17 cellular contexts compared by ENCODE assay signal in genomic region chr10:112365451-112365850, GRCh38. TPM values are rescaled to one million over a fixed set of nuclear protein-coding genes. Genes with fewer than 3 reads are reported as not detected.
DNase-seq lines count a peak whose midpoint lies in the region; ATAC-seq and TF ChIP-seq lines count a peak whose summit lies in the region.
"Had no signal": no experiment of that assay in that cellular context is flagged by ENCODE, and none has a peak within 500 bp of the region (broad histone marks: within the 10 kb centered on the region; RNA-seq: fewer than 3 reads in every experiment).

No MANE protein-coding gene starts in this region.

- H4K20me1 ChIP-seq in SK-N-SH (ENCODE audit: insufficient read depth), result no peaks in the 10 kb centered on the region
- H4K20me1 ChIP-seq: BLaER1 had no signal

- POLR2A ChIA-PET in SK-N-SH (lab: Yijun Ruan, JAX), result no interaction called here

- TF ChIP-seq CTCF in right atrium auricular region (IDR thresholded peaks at IDR 0.05), result no peak
- TF ChIP-seq CTCF in right lobe of liver (IDR thresholded peaks at IDR 0.05), result no peak
- no peak for TF ChIP-seq CTCF in SK-N-SH (IDR thresholded peaks at IDR 0.05)
- TF ChIP-seq CTCF in Calu3 (IDR thresholded peaks at IDR 0.05; ENCODE audit: unreplicated experiment), result no peak

- no peaks in the 10 kb centered on the region for H3K9me3 ChIP-seq in right atrium auricular region
- H3K9me3 ChIP-seq in duodenal mucosa (ENCODE audit: control insufficient read depth in 1 of 2, low read length in 2 of 2), result no peaks in the 10 kb centered on the region
- H3K9me3 ChIP-seq in right lobe of liver, result no peaks in the 10 kb centered on the region
- H3K9me3 ChIP-seq in SK-N-SH, result no peaks in the 10 kb centered on the region
- no peaks in the 10 kb centered on the region for H3K9me3 ChIP-seq in effector memory CD4-positive, alpha-beta T cell (ENCODE audit: control insufficient read depth, low read length)

- H3K27me3 ChIP-seq in right atrium auricular region, result no peaks in the 10 kb centered on the region
- H3K27me3 ChIP-seq in duodenal mucosa (ENCODE audit: control insufficient read depth in 1 of 2, insufficient read depth in 2 of 2, low read length in 2 of 2), result no peaks in the 10 kb centered on the region
- H3K27me3 ChIP-seq in right lobe of liver, result no peaks in the 10 kb centered on the region
- no peaks in the 10 kb centered on the region for H3K27me3 ChIP-seq in SK-N-SH (ENCODE audit: insufficient read depth)
- no peaks in the 10 kb centered on the region for H3K27me3 ChIP-seq in effector memory CD4-positive, alpha-beta T cell (replicated peaks; ENCODE audit: control insufficient read depth, insufficient read depth, low read length, poor library complexity, severe bottlenecking)
- H3K27me3 ChIP-seq: BLaER1 had no signal

- CTCF ChIA-PET in SK-N-SH (lab: Yijun Ruan, JAX) (interaction anchor here (1.2 kb wide), 1 partner anchor 36 kb away, joined by 3 read pairs; no protein-coding TSS in a partner anchor), Calu3 (lab: Charles Lee) (no interaction called here)

- no peaks in the 10 kb centered on the region for H3K79me2 ChIP-seq in SK-N-SH (ENCODE audit: insufficient read depth)

- no peak overlapping the region for H3K4me3 Mint-ChIP-seq in Calu3 (ENCODE audit: low read depth, unreplicated experiment)
- H3K4me3 Mint-ChIP-seq: CD4-positive, CD25-positive, alpha-beta regulatory T cell had no signal

- no peak overlapping the region for H3K27ac Mint-ChIP-seq in Calu3 (ENCODE audit: unreplicated experiment)
- H3K27ac Mint-ChIP-seq: CD4-positive, CD25-positive, alpha-beta regulatory T cell had no signal

- no peaks in the 10 kb centered on the region for H3K9me3 Mint-ChIP-seq in Calu3 (ENCODE audit: low read depth, unreplicated experiment)
- H3K9me3 Mint-ChIP-seq: CD4-positive, CD25-positive, alpha-beta regulatory T cell had no signal

- no peak for ATAC-seq in Right ventricle myocardium inferior
- no peak for ATAC-seq in right lobe of liver
- ATAC-seq: HCT116 had no signal

- no peaks in the 10 kb centered on the region for H3K27me3 Mint-ChIP-seq in Calu3 (ENCODE audit: unreplicated experiment)

- H3K4me2 ChIP-seq in SK-N-SH, result no peak overlapping the region
- H3K4me2 ChIP-seq: BLaER1 had no signal

- H3F3A ChIP-seq in SK-N-SH (replicated peaks; ENCODE audit: insufficient read depth), result no peaks in the 10 kb centered on the region

- H3K9ac ChIP-seq in duodenal mucosa (ENCODE audit: low read depth in 1 of 2, low read length in 2 of 2) (peak overlapping the region in 1 of 2 donors; percentile 40), SK-N-SH (no peak overlapping the region)
- H3K9ac ChIP-seq: BLaER1, GM23248 had no signal

- H3K4me1 ChIP-seq in right atrium auricular region, result peaks cover 0 to 39% of the 10 kb centered on the region in 2 donors
- H3K4me1 ChIP-seq in duodenal mucosa (ENCODE audit: control insufficient read depth in 1 of 2, insufficient read depth in 2 of 2, low read length in 2 of 2), result peaks cover 50 to 57% of the 10 kb centered on the region in 2 donors
- H3K4me1 ChIP-seq in right lobe of liver, result peaks cover 0 to 62% (median 30%) of the 10 kb centered on the region in 4 donors
- H3K4me1 ChIP-seq in SK-N-SH (ENCODE audit: control insufficient read depth in 1 of 2, insufficient read depth in 2 of 2, low read depth in 1 of 2, low read length in 1 of 2), result no peaks in the 10 kb centered on the region; a peak in 2 of 4 replicates
- peaks cover 9% of the 10 kb centered on the region for H3K4me1 ChIP-seq in effector memory CD4-positive, alpha-beta T cell (ENCODE audit: control insufficient read depth, insufficient read depth, low read length, poor library complexity, severe bottlenecking)
- H3K4me1 ChIP-seq: BLaER1 had no signal

- TF ChIP-seq EP300 in SK-N-SH (IDR thresholded peaks at IDR 0.05; ENCODE audit: borderline replicate concordance in 1 of 2, low read depth in 1 of 2, low read length in 1 of 2), result no peak

- no peak overlapping the region for H3K4me3 ChIP-seq in right atrium auricular region
- H3K4me3 ChIP-seq in duodenal mucosa (ENCODE audit: low read depth in 1 of 2, low read length in 2 of 2), result no peak overlapping the region
- H3K4me3 ChIP-seq in right lobe of liver, result no peak overlapping the region
- H3K4me3 ChIP-seq in SK-N-SH (ENCODE audit: low read depth in 2 of 2, low read length in 1 of 2), result no peak overlapping the region
- H3K4me3 ChIP-seq in effector memory CD4-positive, alpha-beta T cell (ENCODE audit: insufficient read depth, low read depth, low read length, poor library complexity, severe bottlenecking), result no peak overlapping the region
- H3K4me3 ChIP-seq: BLaER1, GM23248 had no signal

- no peak for TF ChIP-seq RAD21 in SK-N-SH (IDR thresholded peaks at IDR 0.05; ENCODE audit: low read length)

- no peaks in the 10 kb centered on the region for H3K36me3 Mint-ChIP-seq in Calu3 (ENCODE audit: insufficient read depth, unreplicated experiment)
- H3K36me3 Mint-ChIP-seq: CD4-positive, CD25-positive, alpha-beta regulatory T cell had no signal

- no peak for TF ChIP-seq POLR2A in right lobe of liver (IDR thresholded peaks at IDR 0.05)

- no peaks in the 10 kb centered on the region for H3K4me1 Mint-ChIP-seq in Calu3 (ENCODE audit: low read depth, unreplicated experiment)

- 28% methylated on average over 5 of the region's 6 CpGs for WGBS in right lobe of liver (ENCODE audit: insufficient coverage, low coverage, low lambda C conversion rate, missing lambda C conversion rate)
- WGBS in SK-N-SH (ENCODE audit: low lambda C conversion rate), result 72% methylated on average over 6 of the region's 6 CpGs

- intact Hi-C loops in Right ventricle myocardium inferior (cut with DNase I), result loop anchor here (10.0 kb wide), 1 partner anchor 1581 kb away; no protein-coding TSS in a partner anchor
- intact Hi-C loops in right lobe of liver (cut with DNase I), result no loop called here
- intact Hi-C loops in Calu3 (cut with micrococcal nuclease; ENCODE audit: unreplicated experiment), result no loop called here

- H3K27ac ChIP-seq in right atrium auricular region (peak overlapping the region; percentile 22 to 59), duodenal mucosa (ENCODE audit: low read depth, low read length) (peak overlapping the region; percentile 47), right lobe of liver (peak overlapping the region in 2 of 3 donors; percentile 45 to 78), SK-N-SH (ENCODE audit: low read depth in 2 of 2, low read length in 1 of 2) (no peak overlapping the region)
- no peak overlapping the region for H3K27ac ChIP-seq in effector memory CD4-positive, alpha-beta T cell (ENCODE audit: insufficient read depth, low read length, poor library complexity, severe bottlenecking)
- H3K27ac ChIP-seq: BLaER1, GM23248 had no signal

- BruUV-seq in Calu3 (replicated peaks; lab: Mats Ljungman, UMichigan), result no TSS peak

- no peaks in the 10 kb centered on the region for H3K9me2 ChIP-seq in SK-N-SH

- no peak overlapping the region for H2AFZ ChIP-seq in SK-N-SH (ENCODE audit: low read depth)
- H2AFZ ChIP-seq: GM23248 had no signal

- H3K36me3 ChIP-seq in right atrium auricular region (no peaks in the 10 kb centered on the region), duodenal mucosa (ENCODE audit: control insufficient read depth in 1 of 2, insufficient read depth in 2 of 2, low read length in 2 of 2) (no peaks in the 10 kb centered on the region), right lobe of liver (no peaks in the 10 kb centered on the region), SK-N-SH (replicated peaks in 1 of 2; ENCODE audit: control insufficient read depth in 1 of 2, insufficient read depth in 2 of 2, low read length in 1 of 2) (no peaks in the 10 kb centered on the region)
- H3K36me3 ChIP-seq in effector memory CD4-positive, alpha-beta T cell (ENCODE audit: control insufficient read depth, insufficient read depth, low read length), result no peaks in the 10 kb centered on the region
- H3K36me3 ChIP-seq: BLaER1 had no signal

- DNase-seq in right atrium auricular region (ENCODE audit: low spot score) (no peak), Right ventricle myocardium inferior (ENCODE audit: missing footprints) (no peak), right lobe of liver (no peak), SK-N-SH (no peak), hypothalamus (lab: John Stamatoyannopoulos, UW) (no peak), Calu3 (no peak)
- no peak for DNase-seq in effector memory CD4-positive, alpha-beta T cell
- DNase-seq: 8988T; AML-193; CD4-positive, CD25-positive, alpha-beta regulatory T cell; DMS153; DMS79 treated with DMSO at 0.1 percent for 48 hours; EL; GM23248 had no signal

TF ChIP-seq in SK-N-SH, 30 proteins besides CTCF, POLR2A, EP300 and RAD21:
- TF ChIP-seq RCOR1 (IDR thresholded peaks at IDR 0.05; ENCODE audit: low read length) (no peak), PBX3 (IDR thresholded peaks at IDR 0.05) (no peak), GATA2 (CRISPR knock-in tag; IDR thresholded peaks at IDR 0.05) (no peak), FOXM1 (IDR thresholded peaks at IDR 0.05; ENCODE audit: low read depth) (no peak), TAF1 (IDR thresholded peaks at IDR 0.05; ENCODE audit: borderline replicate concordance, low read depth, low read length) (no peak), EZH2phosphoT487 (IDR thresholded peaks at IDR 0.05; ENCODE audit: borderline replicate concordance, low read depth) (no peak), GABPA (IDR thresholded peaks at IDR 0.05; ENCODE audit: low read depth) (no peak)

RNA-seq across cellular contexts. Expression of gene ACSL5, which starts 8.5 kb away (rescaled TPM):
- total RNA-seq in right atrium auricular region (10 to 100 TPM in 1 of 2 donors, 1 to 10 TPM in 1; 9.2 to 12.0 TPM), Right ventricle myocardium inferior (6.4 TPM), right lobe of liver (10 to 100 TPM; 35.1 to 92.4 (median 73.8) TPM), Calu3 (2022) (35.3 and 59.2 TPM in 2 replicates)
- 0.08 and 0.10 TPM in 2 replicates for polyA plus RNA-seq in SK-N-SH (2012; rRNA removed)
- 0.06 and 0.17 TPM in 2 replicates for polyA plus RNA-seq in SK-N-SH (2012; cell fraction: cytosol; rRNA removed)
- polyA plus RNA-seq in SK-N-SH (2012; cell fraction: nucleus; rRNA removed), result 0.13 and 0.35 TPM in 2 replicates

Comparison
In these comparisons a context has a peak if more than half of its experiments do, and no peak if none do; other contexts are left out.
1. H3K27ac ChIP-seq: peak in right atrium auricular region (2 of 2), duodenal mucosa (single experiment) and right lobe of liver (2 of 3); none in SK-N-SH (0 of 2) and effector memory CD4-positive, alpha-beta T cell (single experiment).